26 cellular contexts compared by ENCODE assay signal in the genomic region with DNA sequence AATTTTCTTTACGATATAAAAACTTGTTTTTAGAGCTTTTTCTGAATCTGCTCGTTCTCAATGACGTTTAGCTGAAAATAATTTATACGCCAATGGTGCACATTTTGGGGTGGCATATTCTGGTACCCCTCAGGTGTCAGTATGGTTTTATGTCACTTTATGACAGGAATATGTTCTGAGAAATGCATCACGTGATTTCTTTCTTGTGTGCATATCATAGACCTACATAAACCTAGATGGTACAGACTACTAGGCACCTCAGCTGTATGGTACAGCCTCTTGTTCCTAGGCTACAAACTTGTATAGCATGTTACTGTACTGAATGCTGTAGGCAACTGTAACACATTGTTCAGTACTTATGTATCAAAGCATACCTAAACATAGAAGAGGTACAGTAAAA.
"Had no signal": no experiment of that assay in that cellular context is flagged by ENCODE, and none has a peak within 500 bp of the region (broad histone marks: within the 10 kb centered on the region; RNA-seq: fewer than 3 reads in every experiment).

No MANE protein-coding gene starts in this region.

- H3K4me3 ChIP-seq: colonic mucosa, coronary artery, dorsolateral prefrontal cortex, esophagus muscularis mucosa, esophagus squamous epithelium, gastrocnemius medialis, gastroesophageal sphincter, heart left ventricle, heart right ventricle had no signal

- ATAC-seq: effector memory CD8-positive, alpha-beta T cell; esophagus mucosa; foreskin keratinocyte; gastrocnemius medialis; gastroesophageal sphincter; heart left ventricle; heart right ventricle had no signal

- DNase-seq: colonic mucosa; cortex of kidney; dermis blood vessel endothelial cell; dorsolateral prefrontal cortex; effector CD4-positive, alpha-beta T cell; effector CD8-positive, alpha-beta T cell; effector memory CD4-positive, alpha-beta T cell; effector memory CD8-positive, alpha-beta T cell; endodermal cell; erythroblast; esophagus squamous epithelium; foreskin fibroblast; foreskin keratinocyte; foreskin melanocyte; gastrocnemius medialis; glutamatergic neuron; heart left ventricle; heart right ventricle had no signal

- H3K27ac ChIP-seq: colonic mucosa, coronary artery, dorsolateral prefrontal cortex, epithelial cell of prostate, esophagus muscularis mucosa, esophagus squamous epithelium, foreskin keratinocyte, gastrocnemius medialis, gastroesophageal sphincter, heart left ventricle, heart right ventricle had no signal

- H3K27me3 ChIP-seq: colonic mucosa, dorsolateral prefrontal cortex, esophagus muscularis mucosa, esophagus squamous epithelium, foreskin keratinocyte, gastrocnemius medialis, gastroesophageal sphincter, heart left ventricle, heart right ventricle had no signal

- H3K9me3 ChIP-seq: colonic mucosa, esophagus muscularis mucosa, esophagus squamous epithelium, gastrocnemius medialis, gastroesophageal sphincter, heart left ventricle, heart right ventricle had no signal

- FAIRE-seq: colon, endometrium, frontal cortex had no signal

- H3K36me3 ChIP-seq: colonic mucosa, esophagus muscularis mucosa, esophagus squamous epithelium, gastrocnemius medialis, gastroesophageal sphincter, heart left ventricle, heart right ventricle had no signal

- H3K4me1 ChIP-seq: colonic mucosa, esophagus muscularis mucosa, gastrocnemius medialis, gastroesophageal sphincter, heart left ventricle, heart right ventricle had no signal
